Comparison of ENCODE assay signal across 17 cellular contexts in the genomic region with DNA sequence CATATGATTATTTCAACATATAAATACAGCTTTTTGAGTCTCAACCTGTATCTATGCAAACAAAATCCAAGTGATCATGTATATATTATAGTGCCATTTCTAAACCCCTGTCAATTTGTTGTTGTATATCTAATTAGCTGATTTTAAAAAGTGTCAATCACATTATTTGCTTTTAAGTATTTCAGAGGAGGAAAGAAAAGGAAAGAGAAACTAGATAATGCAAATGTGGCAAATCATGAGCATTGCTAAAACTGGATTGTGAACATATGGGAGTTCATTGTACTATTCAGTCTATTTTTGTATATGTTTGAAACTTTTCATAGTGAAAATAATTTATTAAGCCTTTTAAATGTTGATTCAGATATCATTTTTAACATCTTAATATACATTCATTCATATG.
"Had no signal": no experiment of that assay in that cellular context is flagged by ENCODE, and none has a peak within 500 bp of the region (broad histone marks: within the 10 kb centered on the region; RNA-seq: fewer than 3 reads in every experiment).

No MANE protein-coding gene starts in this region.

- H3K4me3 ChIP-seq: left lung, prostate gland, skin epidermis, transverse colon had no signal

- ATAC-seq: left lung, right cardiac atrium had no signal

- H3K9me3 ChIP-seq: left lung, prostate gland, transverse colon had no signal

- H3K27ac ChIP-seq: left lung, prostate gland, skin epidermis, transverse colon had no signal

- DNase-seq: activated B cell treated with CpG ODN at 0.5 μM for 24 hours; activated CD4-positive, alpha-beta T cell treated with anti-CD3 and anti-CD28 coated beads, Interleukin-2, amount 10 ng/mL, durations not matched to agents 24 days and 14 days; activated gamma-delta T cell treated with Interleukin-2 at 50 U/mL for 16 hours; amniotic stem cell; kidney; left lung; mammary epithelial cell; right cardiac atrium; stimulated activated CD4-positive, alpha-beta T cell treated with anti-CD3 and anti-CD28 coated beads, Interleukin-4, amount 100 ng/mL, for 4 hours; stimulated activated CD8-positive, alpha-beta memory T cell treated with anti-CD3 and anti-CD28 coated beads, Interleukin-4, amount 100 ng/mL, for 48 hours; stimulated activated naive CD4-positive, alpha-beta T cell treated with Interleukin-2 at 50 U/mL for 16 hours; substantia nigra; transverse colon had no signal

- H3K36me3 ChIP-seq: left lung, prostate gland, transverse colon had no signal

- H3K27me3 ChIP-seq: left lung, transverse colon had no signal

- FAIRE-seq: endometrium, kidney, TTC549 had no signal

- H3K4me1 ChIP-seq: left lung, prostate gland, transverse colon had no signal
